16 cellular contexts compared by ENCODE assay signal in the genomic region with DNA sequence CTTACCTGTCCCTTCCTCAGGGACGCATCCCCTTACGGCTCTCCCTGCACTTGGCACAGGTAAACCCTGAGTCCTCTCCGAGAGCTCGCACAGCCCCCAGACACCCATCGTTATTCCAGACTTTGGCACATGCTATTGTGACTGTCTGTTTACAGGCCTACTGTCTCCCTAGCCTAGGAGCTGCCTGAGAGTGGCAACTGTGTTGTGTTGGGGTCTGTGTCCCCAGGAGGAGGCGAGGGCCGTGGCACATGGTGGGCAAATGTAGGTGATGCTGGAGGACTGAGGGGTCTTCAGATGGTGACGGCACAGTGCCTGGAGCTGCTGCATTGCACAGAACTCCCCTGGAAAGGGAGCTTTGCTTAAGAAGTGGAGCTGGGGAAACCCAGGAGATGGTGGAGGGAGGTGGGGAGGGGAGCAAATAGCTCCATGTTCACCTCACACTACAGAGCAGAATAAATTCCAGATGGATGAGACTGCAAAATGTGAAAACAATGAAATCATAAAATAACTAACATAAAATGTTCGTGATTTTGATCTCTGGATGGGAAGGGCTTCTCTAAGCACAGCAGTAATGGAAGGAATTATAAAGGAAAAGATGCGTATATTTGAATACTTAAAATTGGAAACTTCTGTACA.
A peak's percentile ranks its signal among the peaks of the same experiment; 100 is the strongest.
DNase-seq lines count a peak whose midpoint lies in the region; FAIRE-seq and TF ChIP-seq lines count a peak whose summit lies in the region.
"Had no signal": no experiment of that assay in that cellular context is flagged by ENCODE, and none has a peak within 500 bp of the region (broad histone marks: within the 10 kb centered on the region; RNA-seq: fewer than 3 reads in every experiment).

No MANE protein-coding gene starts in this region.

- DNase-seq in HCEC 1CT (peak; percentile 43), astrocyte (ENCODE audit: low read depth) (peak; percentile 65), hepatic stellate cell (ENCODE audit: low spot score) (peak; percentile 66), type B pancreatic cell (ENCODE audit: extremely low spot score, unreplicated experiment) (no peak), GDM1 (lab: John Stamatoyannopoulos, UW) (no peak), NCI-H187 treated with DMSO at 0.1 percent for 48 hours (lab: John Stamatoyannopoulos, UW) (no peak), NCI-H2107 treated with DMSO at 0.1 percent for 48 hours (lab: John Stamatoyannopoulos, UW; ENCODE audit: unreplicated experiment) (no peak)
- DNase-seq: heart right ventricle; left cardiac atrium; NCI-H2029; NCI-H774; stimulated activated CD4-positive, alpha-beta T cell treated with anti-CD3 and anti-CD28 coated beads, Interleukin-4, amount 100 ng/mL, for 1 hour had no signal

- H3K36me3 ChIP-seq in astrocyte (ENCODE audit: insufficient read depth, low read length): no peaks in the 10 kb centered on the region
- H3K36me3 ChIP-seq: breast epithelium, heart right ventricle, right atrium auricular region had no signal

- H2AFZ ChIP-seq in astrocyte (ENCODE audit: low read depth, low read length): peak overlapping the region; percentile 42

- H3K27me3 Mint-ChIP-seq in astrocyte (ENCODE audit: low read depth, unreplicated experiment): peaks cover 8% of the 10 kb centered on the region
- no peaks in the 10 kb centered on the region for H3K27me3 Mint-ChIP-seq in type B pancreatic cell

- H3K4me3 ChIP-seq in astrocyte (ENCODE audit: insufficient read depth, low read depth, low read length): no peak overlapping the region
- H3K4me3 ChIP-seq: breast epithelium, heart right ventricle, right atrium auricular region had no signal

- H3K9ac ChIP-seq in astrocyte (ENCODE audit: low read length): peak overlapping the region; percentile 14

- no peak for FAIRE-seq in astrocyte (lab: Jason Lieb, UNC)
- FAIRE-seq: H54 had no signal

- peak overlapping the region; percentile 44 for H3K27ac ChIP-seq in astrocyte (ENCODE audit: low read depth, low read length)
- H3K27ac ChIP-seq: heart right ventricle, right atrium auricular region had no signal

- H3K27ac Mint-ChIP-seq in astrocyte (ENCODE audit: unreplicated experiment): peak overlapping the region; percentile 31
- peak overlapping the region; percentile 67 for H3K27ac Mint-ChIP-seq in type B pancreatic cell
- H3K27ac Mint-ChIP-seq: activated T-helper 17 cell treated with anti-CD3 and anti-CD28 coated beads, Interleukin-2, amount 50 U/mL, for 72 hours had no signal

- no peaks in the 10 kb centered on the region for H3K9me3 Mint-ChIP-seq in astrocyte (ENCODE audit: unreplicated experiment)
- peaks cover 6% of the 10 kb centered on the region for H3K9me3 Mint-ChIP-seq in type B pancreatic cell
- H3K9me3 Mint-ChIP-seq: activated T-helper 17 cell treated with anti-CD3 and anti-CD28 coated beads, Interleukin-2, amount 50 U/mL, for 72 hours had no signal

- H4K20me1 ChIP-seq in astrocyte (ENCODE audit: insufficient read depth, low read length): no peaks in the 10 kb centered on the region

- H3K36me3 Mint-ChIP-seq in astrocyte (ENCODE audit: low read depth, unreplicated experiment) (no peaks in the 10 kb centered on the region), type B pancreatic cell (no peaks in the 10 kb centered on the region)

- H3K4me2 ChIP-seq in astrocyte (ENCODE audit: low read length): peak overlapping the region; percentile 32

- no peaks in the 10 kb centered on the region for H3K27me3 ChIP-seq in astrocyte (ENCODE audit: insufficient read depth, low read length)
- H3K27me3 ChIP-seq: breast epithelium, heart right ventricle, right atrium auricular region had no signal

- H3K4me3 Mint-ChIP-seq in astrocyte (ENCODE audit: unreplicated experiment): no peak overlapping the region
- H3K4me3 Mint-ChIP-seq in type B pancreatic cell: no peak overlapping the region
- H3K4me3 Mint-ChIP-seq: activated T-helper 17 cell treated with anti-CD3 and anti-CD28 coated beads, Interleukin-2, amount 50 U/mL, for 72 hours had no signal

- peaks cover 40% of the 10 kb centered on the region for H3K4me1 ChIP-seq in astrocyte (ENCODE audit: insufficient read depth, low read length)

- TF ChIP-seq CTCF in astrocyte (IDR thresholded peaks at IDR 0.05; ENCODE audit: insufficient read depth, low read depth, low read length) (no peak), type B pancreatic cell (conservative IDR thresholded peaks at IDR 0.05) (no peak)

- H3K4me1 Mint-ChIP-seq in astrocyte (ENCODE audit: low read depth, unreplicated experiment): peaks cover 30% of the 10 kb centered on the region
- H3K4me1 Mint-ChIP-seq in type B pancreatic cell (ENCODE audit: unreplicated experiment): peaks cover 28% of the 10 kb centered on the region
- H3K4me1 Mint-ChIP-seq: activated T-helper 17 cell treated with anti-CD3 and anti-CD28 coated beads, Interleukin-2, amount 50 U/mL, for 72 hours had no signal

- no peaks in the 10 kb centered on the region for H3K79me2 ChIP-seq in astrocyte (ENCODE audit: insufficient read depth, low read length)

- no peaks in the 10 kb centered on the region for H3K9me3 ChIP-seq in astrocyte (ENCODE audit: insufficient read depth, low read depth, low read length)
- H3K9me3 ChIP-seq: breast epithelium, heart right ventricle, right atrium auricular region had no signal

Comparison
In these comparisons a context has a peak if more than half of its experiments do, and no peak if none do; other contexts are left out.
1. DNase-seq: peak in HCEC 1CT (single experiment), astrocyte (single experiment) and hepatic stellate cell (single experiment); none in type B pancreatic cell (single experiment), GDM1 (single experiment), NCI-H187 treated with DMSO at 0.1 percent for 48 hours (single experiment) and NCI-H2107 treated with DMSO at 0.1 percent for 48 hours (single experiment).